8 cellular contexts compared by ENCODE assay signal in the genomic region with DNA sequence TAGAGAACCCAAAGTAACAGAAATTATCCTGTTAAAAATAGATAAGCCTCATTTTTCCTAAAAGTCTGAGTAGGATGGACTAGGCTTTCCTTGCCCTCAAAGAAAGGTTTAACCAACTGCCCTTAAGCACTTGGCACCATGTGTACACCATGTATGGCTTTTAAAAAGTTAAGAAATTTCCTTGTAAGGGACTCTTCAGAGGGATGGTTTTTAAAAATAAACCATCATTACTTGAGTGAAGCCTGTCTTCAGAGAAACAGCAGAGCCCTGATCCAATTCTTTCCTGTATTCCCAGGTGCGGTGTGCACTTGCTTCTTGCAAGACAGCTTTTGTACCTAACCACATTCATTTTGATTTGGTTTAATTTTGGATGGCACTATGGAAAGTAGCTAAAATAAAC. TPM values are rescaled to one million over a fixed set of nuclear protein-coding genes. Genes with fewer than 3 reads are reported as not detected.
A peak's percentile ranks its signal among the peaks of the same experiment; 100 is the strongest.
DNase-seq lines count a peak whose midpoint lies in the region; ATAC-seq, FAIRE-seq and TF ChIP-seq lines count a peak whose summit lies in the region.

No MANE protein-coding gene starts in this region.

- H3K36me3 ChIP-seq in NT2/D1 (ENCODE audit: insufficient read depth, insufficient read length, low read length) (no peaks in the 10 kb centered on the region), rectal smooth muscle tissue (ENCODE audit: control insufficient read depth, insufficient read depth, low read length) (no peaks in the 10 kb centered on the region)

- H3K27ac ChIP-seq in rectal smooth muscle tissue (ENCODE audit: low read depth, low read length), result peak overlapping the region; percentile 99

- H3K4me1 ChIP-seq in NT2/D1 (ENCODE audit: insufficient read depth, insufficient read length), result peaks cover 2% of the 10 kb centered on the region
- peaks cover 12% of the 10 kb centered on the region for H3K4me1 ChIP-seq in rectal smooth muscle tissue (ENCODE audit: control insufficient read depth, insufficient read depth, low read length)

- TF ChIP-seq CTCF in GM12875 (IDR thresholded peaks at IDR 0.05; ENCODE audit: borderline replicate concordance, insufficient read depth, low read depth, low read length) (no peak), epithelial cell of esophagus (IDR thresholded peaks at IDR 0.05; ENCODE audit: insufficient read depth, low read depth, low read length, missing control alignments) (no peak)

- H3K9me3 ChIP-seq in NT2/D1 (ENCODE audit: insufficient read depth, low read length), result peaks cover 37% of the 10 kb centered on the region

- peak overlapping the region; percentile 65 for H3K9ac ChIP-seq in NT2/D1 (ENCODE audit: insufficient read length, low read depth)
- no peak overlapping the region for H3K9ac ChIP-seq in rectal smooth muscle tissue (ENCODE audit: low read length)

- DNase-seq in NT2/D1 (ENCODE audit: low read depth, low spot score) (no peak), epithelial cell of esophagus (ENCODE audit: low read depth) (no peak), 8988T (no peak), frontal cortex (ENCODE audit: low spot score in 2 of 2) (no peak)
- no peak for DNase-seq in activated CD8-positive, alpha-beta memory T cell treated with anti-CD3 and anti-CD28 coated beads, Interleukin-2, amount 50 U/mL, for 48 hours

- FAIRE-seq in frontal cortex (lab: Jason Lieb, UNC), result no peak

- no peaks in the 10 kb centered on the region for H3K27me3 ChIP-seq in NT2/D1 (ENCODE audit: insufficient read depth, insufficient read length)
- no peaks in the 10 kb centered on the region for H3K27me3 ChIP-seq in rectal smooth muscle tissue (ENCODE audit: control insufficient read depth, insufficient read depth, low read length)

- ATAC-seq in GM19328 (IDR thresholded peaks at IDR 0.05; ENCODE audit: unreplicated experiment), result no peak

- H3K4me3 ChIP-seq in GM12875 (ENCODE audit: low read depth, low read length) (peak overlapping the region; percentile 1), NT2/D1 (ENCODE audit: insufficient read length, low read depth) (peak overlapping the region; percentile 72), epithelial cell of esophagus (ENCODE audit: low read length) (peak overlapping the region; percentile 71), rectal smooth muscle tissue (ENCODE audit: low read length) (peak overlapping the region; percentile 92)

RNA-seq across cellular contexts. Expression of a gene that starts 1.1 kb away (rescaled TPM):
- 2.4 TPM for total RNA-seq in frontal cortex

Comparison
In these comparisons a context has a peak if more than half of its experiments do, and no peak if none do; other contexts are left out.
1. H3K4me3 ChIP-seq: peak in every context shown above with its lines; median percentile 92 in rectal smooth muscle tissue; 72 in NT2/D1; 71 in epithelial cell of esophagus; 1 in GM12875.